Comparison of ENCODE assay signal across 9 cellular contexts in the genomic region with DNA sequence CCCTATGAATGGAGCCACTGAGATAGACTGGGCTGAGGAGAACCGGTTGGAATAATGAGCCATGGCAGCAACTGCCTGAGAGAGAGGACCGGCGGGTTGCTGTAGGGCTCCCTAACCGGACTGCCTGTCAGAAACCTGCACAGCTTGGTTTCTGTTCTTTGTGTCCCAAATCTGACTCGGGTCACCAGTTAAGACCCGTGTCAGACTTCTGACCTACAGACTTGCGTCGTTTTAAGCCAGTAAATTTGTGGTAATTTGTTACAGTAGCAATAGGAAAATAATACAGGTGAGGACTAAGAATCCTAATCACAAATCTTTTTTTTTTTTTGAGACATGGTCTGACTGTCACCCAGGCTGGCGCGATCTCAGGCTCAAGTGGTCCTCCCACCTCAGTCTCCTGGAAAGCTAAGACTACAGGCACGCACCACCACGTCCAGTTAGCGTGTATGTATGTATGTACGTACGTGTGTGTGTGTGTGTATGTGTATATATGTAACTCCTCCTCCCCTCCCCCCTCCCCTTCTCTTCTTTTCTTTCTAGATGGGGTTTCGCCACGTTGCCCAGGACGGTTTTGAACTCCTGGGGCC. TPM values are rescaled to one million over a fixed set of nuclear protein-coding genes. Genes with fewer than 3 reads are reported as not detected.
DNase-seq lines count a peak whose midpoint lies in the region; ATAC-seq and TF ChIP-seq lines count a peak whose summit lies in the region.
"Had no signal": no experiment of that assay in that cellular context is flagged by ENCODE, and none has a peak within 500 bp of the region (broad histone marks: within the 10 kb centered on the region; RNA-seq: fewer than 3 reads in every experiment).

No MANE protein-coding gene starts in this region.

- no peak for TF ChIP-seq CTCF in glutamatergic neuron (IDR thresholded peaks at IDR 0.05; ENCODE audit: partially characterized antibody, unreplicated experiment)
- no peak for TF ChIP-seq CTCF in spleen (IDR thresholded peaks at IDR 0.05 in 8 of 11, conservative IDR thresholded peaks at IDR 0.05 in 3 of 11)

- ATAC-seq in T-helper 17 cell (no peak), left lobe of liver (no peak)

- no peaks in the 10 kb centered on the region for H3K9me3 ChIP-seq in T-helper 17 cell (ENCODE audit: control insufficient read depth, low read length, poor library complexity, severe bottlenecking)
- no peaks in the 10 kb centered on the region for H3K9me3 ChIP-seq in spleen

- H3K36me3 ChIP-seq in spleen: peaks cover 12 to 81% (median 62%) of the 10 kb centered on the region in 6 donors

- H3K4me1 Mint-ChIP-seq in T-helper 17 cell: peaks cover 29% of the 10 kb centered on the region
- peaks cover 8% of the 10 kb centered on the region for H3K4me1 Mint-ChIP-seq in glutamatergic neuron (ENCODE audit: low read depth, unreplicated experiment)

- peaks cover 16 to 52% (median 34%) of the 10 kb centered on the region in 6 donors for H3K4me1 ChIP-seq in spleen

- peaks cover 8% of the 10 kb centered on the region for H3K9me3 Mint-ChIP-seq in glutamatergic neuron (ENCODE audit: unreplicated experiment)

- no peaks in the 10 kb centered on the region for H3K27me3 ChIP-seq in spleen (replicated peaks in 1 of 7)

- H3K27me3 Mint-ChIP-seq in T-helper 17 cell: no peaks in the 10 kb centered on the region
- H3K27me3 Mint-ChIP-seq in glutamatergic neuron (ENCODE audit: unreplicated experiment): peaks cover 5% of the 10 kb centered on the region

- DNase-seq in NCI-H2227 (lab: John Stamatoyannopoulos, UW; ENCODE audit: unreplicated experiment) (peak; percentile 54), NCI-H2227 treated with DMSO at 0.1 percent for 48 hours (lab: John Stamatoyannopoulos, UW) (no peak), T-helper 17 cell (no peak), glutamatergic neuron (no peak), spleen (no peak), left lobe of liver (ENCODE audit: low spot score) (no peak), NCI-H446 (lab: John Stamatoyannopoulos, UW) (no peak), NCI-H748 (lab: John Stamatoyannopoulos, UW; ENCODE audit: unreplicated experiment) (no peak)

- H3K4me3 ChIP-seq in spleen: peak overlapping the region; percentile 70 to 100 (median 92)

- intact Hi-C loops in spleen (cut with DNase I; ENCODE audit: low total_unique reads): no loop called here

- WGBS in spleen, 5 donors: 38 to 41% (median 39%) methylated on average over 18 of the region's 18 CpGs

- H3K27ac Mint-ChIP-seq in T-helper 17 cell (peak overlapping the region; percentile 99), glutamatergic neuron (ENCODE audit: unreplicated experiment) (peak overlapping the region; percentile 94)

- H3K36me3 Mint-ChIP-seq in T-helper 17 cell (ENCODE audit: low read depth) (peaks cover 2% of the 10 kb centered on the region), glutamatergic neuron (ENCODE audit: unreplicated experiment) (peaks cover 3% of the 10 kb centered on the region)

- peak overlapping the region; percentile 96 for H3K4me3 Mint-ChIP-seq in T-helper 17 cell
- peak overlapping the region; percentile 98 for H3K4me3 Mint-ChIP-seq in glutamatergic neuron (ENCODE audit: unreplicated experiment)

- H3K27ac ChIP-seq in spleen: peak overlapping the region; percentile 82 to 97 (median 90)

- no peak for TF ChIP-seq POLR2A in spleen (IDR thresholded peaks at IDR 0.05)

RNA-seq across cellular contexts. Expression of a gene that starts 0.7 kb away (rescaled TPM):
- total RNA-seq in T-helper 17 cell: 100 to 1,000 TPM in 1 of 2 donors, 10 to 100 TPM in 1; 95.7 to 101 TPM
- total RNA-seq in glutamatergic neuron (ENCODE audit: unreplicated experiment): 84.3 TPM
- 10 to 100 TPM; 56.1 to 78.9 (median 60.9) TPM for total RNA-seq in spleen
- 100 to 1,000 TPM in 2 of 3 donors, 10 to 100 TPM in 1; 70.0 to 130 (median 105) TPM for polyA plus RNA-seq in spleen
- 32.9 TPM for total RNA-seq in left lobe of liver

RNA-seq across cellular contexts. Expression of a gene that starts 7.7 kb away (rescaled TPM):
- 100 to 1,000 TPM in 1 of 2 donors, 10 to 100 TPM in 1; 99.2 to 112 TPM for total RNA-seq in T-helper 17 cell
- 90.7 TPM for total RNA-seq in glutamatergic neuron (ENCODE audit: unreplicated experiment)
- 100 to 1,000 TPM in 2 of 7 donors, 10 to 100 TPM in 5; 55.4 to 105 (median 66.6) TPM for total RNA-seq in spleen
- 10 to 100 TPM; 26.1 to 34.7 (median 28.7) TPM for polyA plus RNA-seq in spleen
- total RNA-seq in left lobe of liver: 45.5 TPM

RNA-seq across cellular contexts. Expression of a gene that starts 32.0 kb away (rescaled TPM):
- 100 to 1,000 TPM; 130 to 134 TPM for total RNA-seq in T-helper 17 cell
- 102 TPM for total RNA-seq in glutamatergic neuron (ENCODE audit: unreplicated experiment)
- total RNA-seq in spleen: 100 to 1,000 TPM in 2 of 7 donors, 10 to 100 TPM in 5; 78.2 to 120 (median 91.6) TPM
- 10 to 100 TPM; 15.7 to 32.3 (median 15.9) TPM for polyA plus RNA-seq in spleen
- total RNA-seq in left lobe of liver: 50.9 TPM

RNA-seq across cellular contexts. Expression of a gene that starts 33.2 kb away (rescaled TPM):
- total RNA-seq in T-helper 17 cell (under 1 TPM in 1 of 2 donors, not detected in 1; 0.08 TPM), glutamatergic neuron (ENCODE audit: unreplicated experiment) (not detected), spleen (under 1 TPM in 1 of 7 donors, not detected in 6; 0.07 TPM), left lobe of liver (21.1 TPM)
- under 1 TPM; 0.02 to 0.03 (median 0.03) TPM for polyA plus RNA-seq in spleen
- total RNA-seq: Daoy had no signal
